In the genomic region with DNA sequence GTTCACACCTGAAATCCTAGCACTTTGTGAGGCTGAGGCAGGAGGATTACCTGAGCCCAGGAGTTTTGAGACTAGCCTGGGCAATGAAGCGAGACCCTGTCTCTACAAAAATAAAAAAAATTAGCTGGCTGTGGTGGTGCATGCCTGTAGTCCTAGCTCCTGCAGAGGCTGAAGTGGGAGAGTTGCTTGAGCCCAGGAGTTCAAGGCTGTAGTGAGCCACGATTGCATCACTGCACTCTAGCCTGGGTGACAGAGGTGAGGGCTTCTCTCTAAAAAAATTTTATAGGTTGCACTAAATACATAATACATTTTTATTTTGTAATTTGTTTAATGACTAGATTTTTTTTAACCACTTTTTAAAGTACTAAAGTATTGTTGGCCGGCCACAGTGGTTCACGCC, we compare ENCODE assay signal across 1 cellular context.
TF ChIP-seq lines count a peak whose summit lies in the region.

No MANE protein-coding gene starts in this region.

TF ChIP-seq in GM23338, 12 proteins besides CTCF, POLR2A, EP300 and RAD21:
- TF ChIP-seq POLR2AphosphoS5 (IDR thresholded peaks at IDR 0.05; ENCODE audit: low read depth) (no peak), ZNF331 (CRISPR knock-in tag; IDR thresholded peaks at IDR 0.05; ENCODE audit: low read depth) (no peak), ETS1 (IDR thresholded peaks at IDR 0.05) (no peak), REST (IDR thresholded peaks at IDR 0.05; ENCODE audit: unreplicated experiment) (no peak), EZH2 (IDR thresholded peaks at IDR 0.05; ENCODE audit: low read depth, unreplicated experiment) (no peak)
